Comparison of ENCODE assay signal across 13 cellular contexts in genomic region chr11:121113611-121114010, GRCh38. TPM values are rescaled to one million over a fixed set of nuclear protein-coding genes. Genes with fewer than 3 reads are reported as not detected.
DNase-seq lines count a peak whose midpoint lies in the region; ATAC-seq, FAIRE-seq and TF ChIP-seq lines count a peak whose summit lies in the region.
"Had no signal": no experiment of that assay in that cellular context is flagged by ENCODE, and none has a peak within 500 bp of the region (broad histone marks: within the 10 kb centered on the region; RNA-seq: fewer than 3 reads in every experiment).

No MANE protein-coding gene starts in this region.

- FAIRE-seq in bronchial epithelial cell (lab: Jason Lieb, UNC), result peak; percentile 62
- FAIRE-seq: GM19239, H1 had no signal

- H2AFZ ChIP-seq in GM23338 (0 out of 2 replicates have a peak overlapping the region, but pooled peaks have one; percentile 32), neural cell (ENCODE audit: low read depth, low read length) (no peak overlapping the region), MM.1S (ENCODE audit: low read length) (no peak overlapping the region)

- no peaks in the 10 kb centered on the region for H3K36me3 ChIP-seq in GM23338 (ENCODE audit: insufficient read depth)
- H3K36me3 ChIP-seq in bronchial epithelial cell (ENCODE audit: control insufficient read depth, insufficient read depth, low read length), result no peaks in the 10 kb centered on the region
- peaks cover 5% of the 10 kb centered on the region for H3K36me3 ChIP-seq in neural cell (ENCODE audit: insufficient read depth, low read length)
- no peaks in the 10 kb centered on the region for H3K36me3 ChIP-seq in H7 (replicated peaks; ENCODE audit: control insufficient read depth, insufficient read depth, low read length)
- H3K36me3 ChIP-seq in MM.1S (replicated peaks; ENCODE audit: insufficient read depth, low read length), result no peaks in the 10 kb centered on the region

- H3K27me3 ChIP-seq in GM23338 (ENCODE audit: insufficient read depth) (no peaks in the 10 kb centered on the region), bronchial epithelial cell (ENCODE audit: control insufficient read depth, insufficient read depth, low read length) (peaks cover 5% of the 10 kb centered on the region), neural cell (ENCODE audit: insufficient read depth, low read depth, low read length) (no peaks in the 10 kb centered on the region), H7 (ENCODE audit: control insufficient read depth, insufficient read depth, low read length) (no peaks in the 10 kb centered on the region), MM.1S (replicated peaks; ENCODE audit: insufficient read depth, low read length) (no peaks in the 10 kb centered on the region)

- H3K4me2 ChIP-seq in GM23338 (no peak overlapping the region), neural cell (ENCODE audit: low read length) (peak overlapping the region; percentile 1), MM.1S (ENCODE audit: low read depth, low read length) (no peak overlapping the region)

- H3K4me1 ChIP-seq in GM23338 (ENCODE audit: insufficient read depth), result no peaks in the 10 kb centered on the region
- no peaks in the 10 kb centered on the region for H3K4me1 ChIP-seq in MM.1S (ENCODE audit: low read length)

- no peak overlapping the region for H3K27ac ChIP-seq in GM23338 (ENCODE audit: low read depth)
- peak overlapping the region; percentile 62 for H3K27ac ChIP-seq in neural cell (ENCODE audit: low read length)
- no peak overlapping the region for H3K27ac ChIP-seq in MM.1S (ENCODE audit: low read length)

- ATAC-seq in GM23338, result no peak
- no peak for ATAC-seq in HG03175 (IDR thresholded peaks at IDR 0.05; ENCODE audit: unreplicated experiment)

- H3K27ac Mint-ChIP-seq in GM23338, result no peak overlapping the region
- H3K27ac Mint-ChIP-seq: HFFc6 had no signal

- no peaks in the 10 kb centered on the region for H3K27me3 Mint-ChIP-seq in GM23338 (ENCODE audit: insufficient read depth, low read depth, poor library complexity)

- H3K4me3 ChIP-seq in GM23338 (no peak overlapping the region), bronchial epithelial cell (ENCODE audit: low read depth, low read length) (no peak overlapping the region), neural cell (ENCODE audit: low read length) (peak overlapping the region; percentile 17), H7 (ENCODE audit: insufficient read depth, low read depth, low read length) (no peak overlapping the region), MM.1S (ENCODE audit: low read length) (no peak overlapping the region)

- H3K9me2 ChIP-seq in GM23338 (ENCODE audit: insufficient read depth) (0 out of 2 replicates have a peak, but pooled peaks cover 3% of the 10 kb centered on the region), neural cell (ENCODE audit: insufficient read depth, low read length) (no peaks in the 10 kb centered on the region), MM.1S (replicated peaks; ENCODE audit: insufficient read depth, low read length) (no peaks in the 10 kb centered on the region)

- peak; percentile 58 for TF ChIP-seq EP300 in neural cell (conservative IDR thresholded peaks at IDR 0.05; ENCODE audit: poor library complexity, severe bottlenecking)

- H3K9ac ChIP-seq in neural cell (ENCODE audit: low read length) (no peak overlapping the region), MM.1S (ENCODE audit: low read length) (no peak overlapping the region)

- H3K36me3 Mint-ChIP-seq in GM23338 (ENCODE audit: low read depth), result no peaks in the 10 kb centered on the region

- TF ChIP-seq RAD21 in neural cell (conservative IDR thresholded peaks at IDR 0.05), result no peak

- no peak for DNase-seq in GM23338 (ENCODE audit: low spot score)
- no peak for DNase-seq in bronchial epithelial cell (ENCODE audit: low read depth)
- no peak for DNase-seq in H7
- no peak for DNase-seq in MM.1S
- DNase-seq: CD4-positive, CD25-positive, alpha-beta regulatory T cell; DMS53; GF-D8; HCEC 1CT; HFFc6 had no signal

- H4K20me1 ChIP-seq in GM23338 (replicated peaks; ENCODE audit: insufficient read depth), result no peaks in the 10 kb centered on the region
- no peaks in the 10 kb centered on the region for H4K20me1 ChIP-seq in neural cell (ENCODE audit: insufficient read depth)
- H4K20me1 ChIP-seq in MM.1S (ENCODE audit: insufficient read depth, low read length), result no peaks in the 10 kb centered on the region

- no peaks in the 10 kb centered on the region for H3K9me3 Mint-ChIP-seq in GM23338
- H3K9me3 Mint-ChIP-seq: CD4-positive, CD25-positive, alpha-beta regulatory T cell; HFFc6 had no signal

- no peaks in the 10 kb centered on the region for H3K79me2 ChIP-seq in GM23338 (replicated peaks; ENCODE audit: insufficient read depth)
- H3K79me2 ChIP-seq in neural cell (replicated peaks; ENCODE audit: insufficient read depth, low read length), result no peaks in the 10 kb centered on the region
- no peaks in the 10 kb centered on the region for H3K79me2 ChIP-seq in MM.1S (ENCODE audit: low read length)

- no peak for TF ChIP-seq CTCF in GM23338 (conservative IDR thresholded peaks at IDR 0.05; ENCODE audit: low read depth in 2 of 2)
- no peak for TF ChIP-seq CTCF in bronchial epithelial cell (IDR thresholded peaks at IDR 0.05; ENCODE audit: insufficient read depth, low read length, severe bottlenecking)
- TF ChIP-seq CTCF in neural cell (IDR thresholded peaks at IDR 0.05; ENCODE audit: poor library complexity, severe bottlenecking), result no peak
- TF ChIP-seq CTCF in MM.1S (IDR thresholded peaks at IDR 0.05; ENCODE audit: low read length), result no peak

- no peak overlapping the region for H3K4me3 Mint-ChIP-seq in GM23338
- H3K4me3 Mint-ChIP-seq: CD4-positive, CD25-positive, alpha-beta regulatory T cell; HFFc6 had no signal

- H3K4me1 Mint-ChIP-seq in GM23338, result peaks cover 10% of the 10 kb centered on the region; the same call in 2 of the 3 replicates

- H3F3A ChIP-seq in GM23338 (replicated peaks; ENCODE audit: low read depth) (no peaks in the 10 kb centered on the region), neural cell (ENCODE audit: insufficient read depth, low read length, poor library complexity, severe bottlenecking) (no peaks in the 10 kb centered on the region), MM.1S (ENCODE audit: insufficient read depth, low read length) (no peaks in the 10 kb centered on the region)

- H3K9me3 ChIP-seq in neural cell (ENCODE audit: low read length) (no peaks in the 10 kb centered on the region), MM.1S (replicated peaks; ENCODE audit: insufficient read depth, low read length) (no peaks in the 10 kb centered on the region)

TF ChIP-seq in GM23338, 12 proteins besides CTCF, POLR2A, EP300 and RAD21 (continues in another document):
- TF ChIP-seq CREB1 (CRISPR knock-in tag; IDR thresholded peaks at IDR 0.05; ENCODE audit: low read depth), result no peak
- no peak for TF ChIP-seq ETS1 (IDR thresholded peaks at IDR 0.05)
- no peak for TF ChIP-seq EZH2phosphoT487 (IDR thresholded peaks at IDR 0.05; ENCODE audit: unreplicated experiment)
- no peak for TF ChIP-seq ZNF331 (CRISPR knock-in tag; IDR thresholded peaks at IDR 0.05; ENCODE audit: low read depth)
- TF ChIP-seq POLR2AphosphoS5 (IDR thresholded peaks at IDR 0.05; ENCODE audit: low read depth), result no peak
- TF ChIP-seq STAT1 (IDR thresholded peaks at IDR 0.05; ENCODE audit: unreplicated experiment), result no peak

TF ChIP-seq in neural cell, 6 proteins besides CTCF, POLR2A, EP300 and RAD21:
- peak; percentile 63 for TF ChIP-seq POLR2AphosphoS5 (IDR thresholded peaks at IDR 0.05)
- TF ChIP-seq TAF1 (IDR thresholded peaks at IDR 0.05; ENCODE audit: low read depth), result no peak
- peak; percentile 37 for TF ChIP-seq MXI1 (conservative IDR thresholded peaks at IDR 0.05; ENCODE audit: poor library complexity, severe bottlenecking)
- no peak for TF ChIP-seq SMC3 (conservative IDR thresholded peaks at IDR 0.05; ENCODE audit: poor library complexity)

RNA-seq across cellular contexts. Expression of gene TECTA, which starts 12.6 kb away (rescaled TPM):
- total RNA-seq in GM23338 (2014; rRNA removed; shearing (Covaris generic)), result 0.69 and 0.74 TPM in 2 replicates
- polyA plus RNA-seq in GM23338 (2016; fragmentation: Nextera tagmentation; extraction: Ambion mirVana) (0.24 and 0.34 TPM in 2 replicates), neural cell (2.6 and 3.3 TPM in 2 replicates)
- total RNA-seq in bronchial epithelial cell, result under 0.01 and 0.38 TPM in 2 replicates
- polyA minus RNA-seq in neural cell, result 6.1 and 6.8 TPM in 2 replicates
- 0.22 and 0.28 TPM in 2 replicates for total RNA-seq in H7 (2014; rRNA removed; shearing (Covaris generic))
